In genomic region chr2:165572155-165572554, GRCh38 we compare ENCODE assay signal across 1 cellular context.
TF ChIP-seq lines count a peak whose summit lies in the region.

No MANE protein-coding gene starts in this region.

TF ChIP-seq in SK-N-SH, 30 proteins besides CTCF, POLR2A, EP300 and RAD21 (continued from another document):
- TF ChIP-seq RFX5 (IDR thresholded peaks at IDR 0.05; ENCODE audit: low read length) (no peak), IRF3 (IDR thresholded peaks at IDR 0.05; ENCODE audit: low read depth, low read length) (no peak), RCOR1 (IDR thresholded peaks at IDR 0.05; ENCODE audit: low read length) (peak; percentile 36; the same call in 1 of the 2 replicates), FOXM1 (IDR thresholded peaks at IDR 0.05; ENCODE audit: low read depth) (no peak)
TF ChIP-seq in SK-N-SH: peak in this region for 5.
